16 cellular contexts compared by ENCODE assay signal in genomic region chr1:236615399-236616148, GRCh38. TPM values are rescaled to one million over a fixed set of nuclear protein-coding genes. Genes with fewer than 3 reads are reported as not detected.
DNase-seq lines count a peak whose midpoint lies in the region; ATAC-seq and TF ChIP-seq lines count a peak whose summit lies in the region.
"Had no signal": no experiment of that assay in that cellular context is flagged by ENCODE, and none has a peak within 500 bp of the region (broad histone marks: within the 10 kb centered on the region; RNA-seq: fewer than 3 reads in every experiment).

No MANE protein-coding gene starts in this region.

- no peaks in the 10 kb centered on the region for H3K27me3 ChIP-seq in right cardiac atrium (ENCODE audit: control insufficient read depth, insufficient read depth)
- no peaks in the 10 kb centered on the region for H3K27me3 ChIP-seq in psoas muscle (ENCODE audit: insufficient read depth in 3 of 3, low read length in 2 of 3)
- H3K27me3 ChIP-seq: BLaER1 had no signal

- H3K4me1 ChIP-seq in right cardiac atrium (ENCODE audit: control insufficient read depth, insufficient read depth, low read length): no peaks in the 10 kb centered on the region
- peaks cover 24% of the 10 kb centered on the region for H3K4me1 ChIP-seq in psoas muscle
- H3K4me1 ChIP-seq: BLaER1 had no signal

- H3K27ac ChIP-seq in right cardiac atrium (ENCODE audit: low read length) (no peak overlapping the region), psoas muscle (peak overlapping the region; percentile 88)
- H3K27ac ChIP-seq: BLaER1, HL-60 had no signal

- ATAC-seq in Right ventricle myocardium inferior (peak; percentile 26), right cardiac atrium (no peak), left ventricle myocardium superior (peak; percentile 80), left cardiac atrium (no peak), psoas muscle (peak; percentile 79 to 86 (median 86))
- ATAC-seq: GM12878 had no signal

- DNase-seq in Right ventricle myocardium inferior (ENCODE audit: missing footprints): no peak
- no peak for DNase-seq in right cardiac atrium
- DNase-seq in left ventricle myocardium superior: no peak
- DNase-seq in left cardiac atrium: no peak
- no peak for DNase-seq in psoas muscle
- DNase-seq in NCI-H2227 treated with DMSO at 0.1 percent for 48 hours (lab: John Stamatoyannopoulos, UW): no peak
- no peak for DNase-seq in inferior parietal cortex (ENCODE audit: extremely low spot score)
- DNase-seq in GF-D8 (lab: John Stamatoyannopoulos, UW): no peak
- DNase-seq: 8988T; CD4-positive, alpha-beta memory T cell; DMS153; DMS79; H9 had no signal

- TF ChIP-seq CTCF in psoas muscle (IDR thresholded peaks at IDR 0.05): no peak

- no peaks in the 10 kb centered on the region for H3K36me3 ChIP-seq in psoas muscle (ENCODE audit: insufficient read depth in 1 of 2, low read depth in 1 of 2)
- H3K36me3 ChIP-seq: BLaER1 had no signal

- WGBS in right cardiac atrium: 86% methylated on average over 12 of the region's 12 CpGs
- 38 to 58% (median 50%) methylated on average over 12 of the region's 12 CpGs for WGBS in psoas muscle, 3 donors

- intact Hi-C loops in Right ventricle myocardium inferior (cut with DNase I) (no loop called here), right cardiac atrium (cut with DNase I) (no loop called here), left ventricle myocardium superior (cut with micrococcal nuclease) (no loop called here), left cardiac atrium (cut with DNase I) (loop anchor here in 1 of 2 donors (10.0 kb wide), 1 partner anchor 139 kb away; no protein-coding TSS in a partner anchor), psoas muscle (cut with DNase I) (loop anchor here in 1 of 2 donors (5.0 kb wide), 1 partner anchor 87 kb away; no protein-coding TSS in a partner anchor)

- H3K4me3 ChIP-seq in right cardiac atrium (ENCODE audit: low read length) (no peak overlapping the region), psoas muscle (peak overlapping the region; percentile 47)
- H3K4me3 ChIP-seq: BLaER1, GM12878 had no signal

- H3K9me3 ChIP-seq in right cardiac atrium (ENCODE audit: control insufficient read depth, low read length): no peaks in the 10 kb centered on the region
- no peaks in the 10 kb centered on the region for H3K9me3 ChIP-seq in psoas muscle
- H3K9me3 ChIP-seq: BLaER1 had no signal

RNA-seq across cellular contexts. Expression of gene HEATR1, which starts 11.3 kb away (rescaled TPM):
- total RNA-seq in Right ventricle myocardium inferior (9.6 TPM), right cardiac atrium (10 to 100 TPM; 11.2 to 12.8 (median 12.2) TPM), left ventricle myocardium superior (11.3 TPM), left cardiac atrium (10 to 100 TPM; 13.0 to 17.1 TPM), psoas muscle (10 to 100 TPM; 11.2 to 23.9 (median 17.4) TPM)
- polyA plus RNA-seq in right cardiac atrium (3.2 TPM), psoas muscle (10 to 100 TPM in 1 of 3 donors, 1 to 10 TPM in 2; 4.5 to 14.2 (median 9.6) TPM)

Comparison
In these comparisons a context has a peak if more than half of its experiments do, and no peak if none do; other contexts are left out.
1. ATAC-seq: peak in Right ventricle myocardium inferior (single experiment), left ventricle myocardium superior (single experiment) and psoas muscle (4 of 4); none in right cardiac atrium (0 of 2) and left cardiac atrium (0 of 2).